ENCODE assay signal across 28 cellular contexts in the genomic region with DNA sequence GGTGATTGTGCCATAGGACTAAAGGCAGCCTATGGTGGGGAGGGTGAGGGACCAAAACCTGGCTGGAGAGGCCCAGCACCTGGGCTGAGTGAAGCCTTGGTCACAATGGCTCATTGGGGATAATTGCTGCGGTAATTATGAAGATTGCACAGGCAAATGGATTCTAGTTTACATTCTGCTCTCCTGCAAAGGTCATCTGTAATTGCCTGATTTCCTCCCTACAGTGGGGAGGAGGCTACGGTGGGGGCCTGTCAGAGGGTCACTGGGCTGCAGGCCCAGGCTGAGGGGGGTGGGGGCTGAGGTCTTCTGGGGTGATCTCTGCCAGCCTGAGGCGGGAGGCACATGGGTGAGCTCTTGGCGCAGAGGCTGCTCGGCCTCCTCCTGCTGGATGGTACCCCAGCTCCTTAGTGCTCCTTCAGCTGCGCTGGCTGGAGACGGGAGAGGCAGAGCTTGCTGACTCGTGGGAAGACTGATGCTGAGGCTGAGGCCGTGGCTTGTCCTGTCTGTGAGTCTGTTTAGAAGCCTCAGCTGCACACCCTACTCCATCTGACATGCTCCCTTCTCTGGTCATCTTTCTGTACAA. TPM values are rescaled to one million over a fixed set of nuclear protein-coding genes. Genes with fewer than 3 reads are reported as not detected.
DNase-seq lines count a peak whose midpoint lies in the region; ATAC-seq lines count a peak whose summit lies in the region.
"Had no signal": no experiment of that assay in that cellular context is flagged by ENCODE, and none has a peak within 500 bp of the region (broad histone marks: within the 10 kb centered on the region; RNA-seq: fewer than 3 reads in every experiment).

No MANE protein-coding gene starts in this region.

- CTCF ChIA-PET in activated CD8-positive, alpha-beta memory T cell treated with anti-CD3 and anti-CD28 coated beads, Interleukin-2, amount 10 ng/mL, durations not matched to agents 7 days and 5 days (lab: Charles Lee): no interaction called here

- H3K36me3 Mint-ChIP-seq in activated CD8-positive, alpha-beta memory T cell treated with anti-CD3 and anti-CD28 coated beads, Interleukin-2, amount 10 ng/mL, durations not matched to agents 7 days and 5 days: no peaks in the 10 kb centered on the region
- H3K36me3 Mint-ChIP-seq: stimulated activated effector memory CD8-positive, alpha-beta T cell treated with anti-CD3 and anti-CD28 coated beads, Interleukin-12 subunit alpha, Interleukin-12 subunit beta, amount 100 ng/mL, for 72 hours had no signal

- H3K4me1 Mint-ChIP-seq in activated CD8-positive, alpha-beta memory T cell treated with anti-CD3 and anti-CD28 coated beads, Interleukin-2, amount 10 ng/mL, durations not matched to agents 7 days and 5 days: no peaks in the 10 kb centered on the region
- H3K4me1 Mint-ChIP-seq: stimulated activated effector memory CD8-positive, alpha-beta T cell treated with anti-CD3 and anti-CD28 coated beads, Interleukin-12 subunit alpha, Interleukin-12 subunit beta, amount 100 ng/mL, for 72 hours had no signal

- peaks cover 2% of the 10 kb centered on the region for H3K9me3 Mint-ChIP-seq in activated CD8-positive, alpha-beta memory T cell treated with anti-CD3 and anti-CD28 coated beads, Interleukin-2, amount 10 ng/mL, durations not matched to agents 7 days and 5 days (ENCODE audit: low read depth)
- H3K9me3 Mint-ChIP-seq: stimulated activated effector memory CD8-positive, alpha-beta T cell treated with anti-CD3 and anti-CD28 coated beads, Interleukin-12 subunit alpha, Interleukin-12 subunit beta, amount 100 ng/mL, for 72 hours had no signal

- peaks cover 8% of the 10 kb centered on the region for H3K27me3 Mint-ChIP-seq in activated CD8-positive, alpha-beta memory T cell treated with anti-CD3 and anti-CD28 coated beads, Interleukin-2, amount 10 ng/mL, durations not matched to agents 7 days and 5 days
- H3K27me3 Mint-ChIP-seq: activated CD8-positive, alpha-beta T cell treated with anti-CD3 and anti-CD28 coated beads for 36 hours had no signal

- no peak overlapping the region for H3K4me3 Mint-ChIP-seq in activated CD8-positive, alpha-beta memory T cell treated with anti-CD3 and anti-CD28 coated beads, Interleukin-2, amount 10 ng/mL, durations not matched to agents 7 days and 5 days
- H3K4me3 Mint-ChIP-seq: activated CD8-positive, alpha-beta T cell treated with anti-CD3 and anti-CD28 coated beads for 36 hours; nephron progenitor cell; stimulated activated effector memory CD8-positive, alpha-beta T cell treated with anti-CD3 and anti-CD28 coated beads, Interleukin-12 subunit alpha, Interleukin-12 subunit beta, amount 100 ng/mL, for 72 hours had no signal

- DNase-seq in DMS153 (lab: John Stamatoyannopoulos, UW): peak; percentile 15
- DNase-seq in DMS153 treated with DMSO at 0.1 percent for 48 hours (lab: John Stamatoyannopoulos, UW; ENCODE audit: unreplicated experiment): no peak
- DNase-seq in NCI-H1436 treated with DMSO at 0.1 percent for 48 hours (lab: John Stamatoyannopoulos, UW): peak; percentile 77
- peak; percentile 89 for DNase-seq in NCI-H774 (lab: John Stamatoyannopoulos, UW)
- DNase-seq in posterior vena cava (ENCODE audit: low spot score): peak; percentile 77
- DNase-seq in activated CD8-positive, alpha-beta memory T cell treated with anti-CD3 and anti-CD28 coated beads, Interleukin-2, amount 10 ng/mL, durations not matched to agents 7 days and 5 days: no peak
- DNase-seq in central memory CD4-positive, alpha-beta T cell: no peak
- DNase-seq in AG08396 (ENCODE audit: low spot score): no peak
- DNase-seq: activated CD4-positive, CD25-positive, alpha-beta regulatory T cell treated with anti-CD3 and anti-CD28 coated beads, Interleukin-2, amount 50 U/mL, for 72 hours; activated CD8-positive, alpha-beta T cell treated with anti-CD3 and anti-CD28 coated beads for 36 hours; activated naive CD4-positive, alpha-beta T cell treated with anti-CD3 and anti-CD28 coated beads, Interleukin-2, amount 50 U/mL, for 16 hours; Caco-2; DMS79 treated with DMSO at 0.1 percent for 48 hours; GDM1; HCEC 1CT; IMR-90; mammary epithelial cell; MV-4-11; NCI-H446 treated with DMSO at 0.1 percent for 48 hours; nephron progenitor cell; NK-92 treated with Interleukin-12 subunit alpha and Interleukin-12 subunit beta, amount 100 ng/mL, for 24 hours had no signal

- H3K27ac Mint-ChIP-seq in activated CD8-positive, alpha-beta memory T cell treated with anti-CD3 and anti-CD28 coated beads, Interleukin-2, amount 10 ng/mL, durations not matched to agents 7 days and 5 days: no peak overlapping the region
- H3K27ac Mint-ChIP-seq: activated CD8-positive, alpha-beta T cell treated with anti-CD3 and anti-CD28 coated beads for 36 hours; nephron progenitor cell; stimulated activated effector memory CD8-positive, alpha-beta T cell treated with anti-CD3 and anti-CD28 coated beads, Interleukin-12 subunit alpha, Interleukin-12 subunit beta, amount 100 ng/mL, for 72 hours had no signal

- no peak for ATAC-seq in activated CD8-positive, alpha-beta memory T cell treated with anti-CD3 and anti-CD28 coated beads, Interleukin-2, amount 10 ng/mL, durations not matched to agents 7 days and 5 days
- ATAC-seq: activated CD8-positive, alpha-beta T cell treated with anti-CD3 and anti-CD28 coated beads for 36 hours; gastroesophageal sphincter; stimulated activated effector memory CD8-positive, alpha-beta T cell treated with anti-CD3 and anti-CD28 coated beads, Interleukin-12 subunit alpha, Interleukin-12 subunit beta, amount 100 ng/mL, for 72 hours had no signal

- intact Hi-C loops in posterior vena cava (cut with DNase I): no loop called here

RNA-seq across cellular contexts. Expression of a gene that starts 30.3 kb away (rescaled TPM):
- under 1 TPM in 1 of 2 donors, not detected in 1; 0.09 TPM for total RNA-seq in posterior vena cava
- total RNA-seq in activated CD8-positive, alpha-beta memory T cell treated with anti-CD3 and anti-CD28 coated beads, Interleukin-2, amount 10 ng/mL, durations not matched to agents 7 days and 5 days: 1 to 10 TPM in 1 of 2 experiments, under 1 TPM in 1; 0.59 to 2.2 TPM
- total RNA-seq: endothelial cell of umbilical vein, IMR-90, LHCN-M2, mammary epithelial cell had no signal

RNA-seq across cellular contexts. Expression of a gene that starts 59.9 kb away (rescaled TPM):
- total RNA-seq in posterior vena cava: not detected
- under 1 TPM in 1 of 2 experiments, not detected in 1; 0.12 TPM for total RNA-seq in activated CD8-positive, alpha-beta memory T cell treated with anti-CD3 and anti-CD28 coated beads, Interleukin-2, amount 10 ng/mL, durations not matched to agents 7 days and 5 days
- total RNA-seq: activated CD8-positive, alpha-beta T cell treated with anti-CD3 and anti-CD28 coated beads for 36 hours; endothelial cell of umbilical vein; IMR-90; LHCN-M2; renal cortical epithelial cell; T-helper 2 cell treated with Interferon-gamma antibody and Interleukin-4, amounts not matched to agents 100 ng/mL and 5 ng/mL, for 36 hours; tibial nerve had no signal

Comparison
In these comparisons a context has a peak if more than half of its experiments do, and no peak if none do; other contexts are left out.
1. DNase-seq: peak in DMS153 (single experiment), NCI-H1436 treated with DMSO at 0.1 percent for 48 hours (single experiment), NCI-H774 (single experiment) and posterior vena cava (single experiment); none in DMS153 treated with DMSO at 0.1 percent for 48 hours (single experiment), activated CD8-positive, alpha-beta memory T cell treated with anti-CD3 and anti-CD28 coated beads, Interleukin-2, amount 10 ng/mL, durations not matched to agents 7 days and 5 days (single experiment), central memory CD4-positive, alpha-beta T cell (single experiment) and AG08396 (single experiment).